17 cellular contexts compared by ENCODE assay signal in genomic region chr20:17840423-17840822, GRCh38.
DNase-seq lines count a peak whose midpoint lies in the region; ATAC-seq, FAIRE-seq and TF ChIP-seq lines count a peak whose summit lies in the region.
"Had no signal": no experiment of that assay in that cellular context is flagged by ENCODE, and none has a peak within 500 bp of the region (broad histone marks: within the 10 kb centered on the region; RNA-seq: fewer than 3 reads in every experiment).

No MANE protein-coding gene starts in this region.

- H3K79me2 ChIP-seq in K562 (ENCODE audit: control insufficient read depth, insufficient read depth, low read length), result no peaks in the 10 kb centered on the region

- no peak for ATAC-seq in K562
- ATAC-seq in activated T-cell treated with anti-CD3 and anti-CD28 coated beads, Interleukin-2, amount 50 U/mL, for 4 hours, result no peak
- no peak for ATAC-seq in left lobe of liver
- ATAC-seq: CD8-positive, alpha-beta T cell; GM23338 had no signal

- no peak overlapping the region for H3K27ac ChIP-seq in K562 (ENCODE audit: extremely low read depth, low read depth, low read length)

- peaks cover 8 to 56% of the 10 kb centered on the region in 2 experiments; a peak in 4 of 5 replicates for H3K27me3 ChIP-seq in K562 (ENCODE audit: control insufficient read depth in 2 of 2, insufficient read depth in 2 of 2, low read length in 2 of 2)

- FAIRE-seq in GM12892 (lab: Jason Lieb, UNC) (peak; percentile 9), K562 (lab: Jason Lieb, UNC) (no peak)
- FAIRE-seq: G401.6, GM19239, H54 had no signal

- no peak for TF ChIP-seq POLR2A in GM12892 (IDR thresholded peaks at IDR 0.05; ENCODE audit: low read depth, low read length)
- no peak for TF ChIP-seq POLR2A in K562 (conservative IDR thresholded peaks at IDR 0.05)

- DNase-seq in CD14-positive monocyte (ENCODE audit: low spot score) (peak; percentile 3), GM12892 (ENCODE audit: insufficient read length) (no peak), K562 (ENCODE audit: extremely low read depth in 1 of 4, low spot score in 3 of 4) (no peak), H4 (ENCODE audit: low spot score) (no peak), left lobe of liver (ENCODE audit: low spot score) (no peak)
- no peak for DNase-seq in activated T-cell treated with anti-CD3 and anti-CD28 coated beads, Interleukin-2, amount 50 U/mL, for 4 hours
- DNase-seq: C1 segment of cervical spinal cord; Caco-2; CD4-positive, CD25-positive, alpha-beta regulatory T cell; CD8-positive, alpha-beta T cell; DMS153; DND-41 had no signal

- peaks cover 1 to 10% (median 4%) of the 10 kb centered on the region in 3 donors for H3K27me3 Mint-ChIP-seq in CD14-positive monocyte (ENCODE audit: low read depth in 3 of 3)
- H3K27me3 Mint-ChIP-seq in activated T-cell treated with anti-CD3 and anti-CD28 coated beads, Interleukin-2, amount 50 U/mL, for 4 hours (ENCODE audit: low read depth), result no peaks in the 10 kb centered on the region

- intact Hi-C loops in CD14-positive monocyte (cut with micrococcal nuclease), result no loop called here
- intact Hi-C loops in K562 (cut with micrococcal nuclease), result no loop called here

- H3K9me1 ChIP-seq in K562 (ENCODE audit: control insufficient read depth, insufficient read depth, low read length), result no peaks in the 10 kb centered on the region

- H3K9me3 ChIP-seq in K562 (replicated peaks; ENCODE audit: control insufficient read depth, insufficient read depth, low read depth, low read length), result no peaks in the 10 kb centered on the region

- in situ Hi-C loops in K562 (cut with MboI), result no loop called here

- no peak for TF ChIP-seq RAD21 in K562 (CRISPR knock-in tag; conservative IDR thresholded peaks at IDR 0.05 in 1 of 2, IDR thresholded peaks at IDR 0.05 in 1 of 2)

- no peaks in the 10 kb centered on the region for H3K4me1 ChIP-seq in K562 (replicated peaks in 1 of 2; ENCODE audit: control insufficient read depth in 2 of 2, insufficient read depth in 2 of 2, low read length in 2 of 2)
- H3K4me1 ChIP-seq: Caco-2, HAP-1 had no signal

- no peaks in the 10 kb centered on the region for H3K36me3 ChIP-seq in K562 (ENCODE audit: control insufficient read depth, insufficient read depth, low read length)
- H3K36me3 ChIP-seq: HAP-1 had no signal

- H3K4me3 ChIP-seq in K562, result no peak overlapping the region
- H3K4me3 ChIP-seq: GM23338, HAP-1 had no signal

- H3K27ac Mint-ChIP-seq in CD14-positive monocyte, result no peak overlapping the region
- H3K27ac Mint-ChIP-seq: CD4-positive, CD25-positive, alpha-beta regulatory T cell; CD8-positive, alpha-beta T cell; GM23338 had no signal

- no TSS peak for BruUV-seq in K562 (replicated peaks; lab: Mats Ljungman, UMichigan)

- TF ChIP-seq CTCF in CD14-positive monocyte (IDR thresholded peaks at IDR 0.05) (no peak), K562 (IDR thresholded peaks at IDR 0.05 in 2 of 3, conservative IDR thresholded peaks at IDR 0.05 in 1 of 3; ENCODE audit: insufficient read depth in 2 of 3, low read depth in 1 of 3, low read length in 3 of 3) (no peak)

- no peaks in the 10 kb centered on the region for H3K36me3 Mint-ChIP-seq in CD14-positive monocyte
- H3K36me3 Mint-ChIP-seq in activated T-cell treated with anti-CD3 and anti-CD28 coated beads, Interleukin-2, amount 50 U/mL, for 4 hours (ENCODE audit: insufficient read depth), result no peaks in the 10 kb centered on the region
- H3K36me3 Mint-ChIP-seq: CD4-positive, CD25-positive, alpha-beta regulatory T cell; CD8-positive, alpha-beta T cell had no signal

- WGBS in K562 (ENCODE audit: insufficient coverage, low coverage, missing lambda C conversion rate), result 5% methylated on average over 5 of the region's 5 CpGs

- peaks cover 10% of the 10 kb centered on the region for H3K4me1 Mint-ChIP-seq in CD14-positive monocyte
- peaks cover 18% of the 10 kb centered on the region for H3K4me1 Mint-ChIP-seq in activated T-cell treated with anti-CD3 and anti-CD28 coated beads, Interleukin-2, amount 50 U/mL, for 4 hours (ENCODE audit: low read depth)

- CTCF ChIA-PET in K562 (lab: Yijun Ruan, JAX; ENCODE audit: low intra/inter-chr PET ratio), result no interaction called here

- TF ChIP-seq EP300 in K562 (IDR thresholded peaks at IDR 0.05; ENCODE audit: low read length), result no peak

- H3K9ac ChIP-seq in K562 (ENCODE audit: insufficient read depth in 1 of 2, low read depth in 2 of 2, low read length in 2 of 2), result no peak overlapping the region

- no peak overlapping the region for H2AFZ ChIP-seq in K562 (ENCODE audit: low read depth, low read length)
- H2AFZ ChIP-seq: GM23338 had no signal

- no peaks in the 10 kb centered on the region; the same call in 1 of the 2 replicates for H4K20me1 ChIP-seq in K562 (replicated peaks; ENCODE audit: control insufficient read depth, insufficient read depth, low read length)

- no peak overlapping the region for H3K4me3 Mint-ChIP-seq in CD14-positive monocyte
- H3K4me3 Mint-ChIP-seq in activated T-cell treated with anti-CD3 and anti-CD28 coated beads, Interleukin-2, amount 50 U/mL, for 4 hours, result no peak overlapping the region
- H3K4me3 Mint-ChIP-seq: CD4-positive, CD25-positive, alpha-beta regulatory T cell; CD8-positive, alpha-beta T cell; GM23338 had no signal

- no peak overlapping the region for H3K4me2 ChIP-seq in K562 (ENCODE audit: insufficient read depth, low read length)
- H3K4me2 ChIP-seq: GM23338 had no signal

- peaks cover 0 to 3% (median 0%) of the 10 kb centered on the region in 7 donors for H3K9me3 Mint-ChIP-seq in CD14-positive monocyte
- no peaks in the 10 kb centered on the region for H3K9me3 Mint-ChIP-seq in activated T-cell treated with anti-CD3 and anti-CD28 coated beads, Interleukin-2, amount 50 U/mL, for 4 hours
- H3K9me3 Mint-ChIP-seq: CD8-positive, alpha-beta T cell; GM23338 had no signal

- POLR2A ChIA-PET in K562 (lab: Yijun Ruan, JAX), result no interaction called here

TF ChIP-seq in K562, 482 proteins besides CTCF, POLR2A, EP300 and RAD21:
- TF ChIP-seq ZBTB33 (CRISPR knock-in tag; IDR thresholded peaks at IDR 0.05), result no peak
- peak; percentile 25 for TF ChIP-seq RBM25 (IDR thresholded peaks at IDR 0.05; ENCODE audit: low read depth, low read length, severe bottlenecking)
